8 cellular contexts compared by ENCODE assay signal in genomic region chr11:97072420-97072819, GRCh38.
"Had no signal": no experiment of that assay in that cellular context is flagged by ENCODE, and none has a peak within 500 bp of the region (broad histone marks: within the 10 kb centered on the region; RNA-seq: fewer than 3 reads in every experiment).

No MANE protein-coding gene starts in this region.

- H3K4me3 Mint-ChIP-seq: GM23338, H9, HFFc6 had no signal

- DNase-seq: GM23248, GOT3, H7, H9, HCEC 1CT, HFFc6 had no signal

- H3K36me3 ChIP-seq: HAP-1 had no signal

- H3K9ac ChIP-seq: GM23248 had no signal

- H3K27ac Mint-ChIP-seq: GM23338, H9, HFFc6 had no signal

- H3K4me1 ChIP-seq: HAP-1 had no signal

- H3K4me3 ChIP-seq: GM23248, GM23338, HAP-1 had no signal

- H3K9me3 ChIP-seq: HAP-1 had no signal

- H3K4me1 Mint-ChIP-seq: GM23338, H9 had no signal

- H3K27ac ChIP-seq: GM23248 had no signal
